In genomic region chr10:91796332-91797076, GRCh38 we compare ENCODE assay signal across 8 cellular contexts. TPM values are rescaled to one million over a fixed set of nuclear protein-coding genes. Genes with fewer than 3 reads are reported as not detected.
DNase-seq lines count a peak whose midpoint lies in the region; ATAC-seq and TF ChIP-seq lines count a peak whose summit lies in the region.

No MANE protein-coding gene starts in this region.

- H3K14ac ChIP-seq in IMR-90 (replicated peaks; ENCODE audit: low read depth, low read length) = peak overlapping the region; percentile 10; the same call in 1 of the 2 replicates

- peaks cover 18% of the 10 kb centered on the region for H3K4me1 ChIP-seq in ACC112 (ENCODE audit: control insufficient read depth, insufficient read depth, low read length, unreplicated experiment)
- H3K4me1 ChIP-seq in IMR-90 (ENCODE audit: control insufficient read depth, insufficient read depth, low read length) = 0 out of 2 replicates have a peak, but pooled peaks cover 2% of the 10 kb centered on the region
- H3K4me1 ChIP-seq in mucosa of descending colon (ENCODE audit: low read depth) = peaks cover 22% of the 10 kb centered on the region
- no peaks in the 10 kb centered on the region for H3K4me1 ChIP-seq in SJCRH30

- no peak for TF ChIP-seq RAD21 in IMR-90 (IDR thresholded peaks at IDR 0.05; ENCODE audit: low read length)

- peak overlapping the region; percentile 93 for H2AFZ ChIP-seq in ACC112 (ENCODE audit: low read length, unreplicated experiment)
- H2AFZ ChIP-seq in IMR-90 (replicated peaks; ENCODE audit: low read length, poor library complexity) = peak overlapping the region; percentile 19

- H2BK20ac ChIP-seq in IMR-90 (ENCODE audit: low read depth, low read length) = no peak overlapping the region

- ATAC-seq in GM19395 (IDR thresholded peaks at IDR 0.05; ENCODE audit: unreplicated experiment) (peak; percentile 57), IMR-90 (ENCODE audit: low read depth) (no peak), mucosa of descending colon (peak; percentile 58)

- BruUV-seq in IMR-90 (replicated peaks; lab: Mats Ljungman, UMichigan) = no TSS peak

- H3K79me1 ChIP-seq in IMR-90 (ENCODE audit: low read depth in 1 of 2, low read length in 2 of 2) = peaks cover 3 to 27% of the 10 kb centered on the region in 2 experiments; a peak in 2 of 4 replicates

- POLR2A ChIA-PET in IMR-90 (lab: Charles Lee; ENCODE audit: unreplicated experiment) = no interaction called here

- peak overlapping the region; percentile 41; the same call in 1 of the 2 replicates for H3K23ac ChIP-seq in IMR-90 (ENCODE audit: low read depth, low read length)

- H4K91ac ChIP-seq in IMR-90 (ENCODE audit: insufficient read depth, low read depth, low read length) = no peak overlapping the region

- no peaks in the 10 kb centered on the region for H3K36me3 ChIP-seq in ACC112 (ENCODE audit: insufficient read depth, low read length)
- H3K36me3 ChIP-seq in IMR-90 (ENCODE audit: control insufficient read depth, insufficient read depth, low read length) = no peaks in the 10 kb centered on the region; the same call in 1 of the 2 replicates
- H3K36me3 ChIP-seq in mucosa of descending colon (ENCODE audit: low read depth) = no peaks in the 10 kb centered on the region
- no peaks in the 10 kb centered on the region for H3K36me3 ChIP-seq in SJCRH30

- dilution Hi-C loops in IMR-90 (cut with HindIII; ENCODE audit: low sequenced_read_pairs, unreplicated experiment) = no loop called here

- 55% methylated on average over 4 of the region's 11 CpGs; no CpG with 5 or more reads in 1 of the 2 experiments for WGBS in IMR-90 (ENCODE audit: extremely low coverage in 2 of 2, insufficient read length in 1 of 2), 2 experiments

- TF ChIP-seq POLR2A in IMR-90 (IDR thresholded peaks at IDR 0.05; ENCODE audit: low read depth, low read length) = no peak

- CTCF ChIA-PET in IMR-90 (lab: Yijun Ruan, JAX) = interaction anchor here (1.1 kb wide), 2 partner anchors 11 to 16 kb away, joined by 3 to 4 read pairs; no protein-coding TSS in a partner anchor

- H3K18ac ChIP-seq in IMR-90 (ENCODE audit: low read depth, low read length) = no peak overlapping the region

- H2BK120ac ChIP-seq in IMR-90 (ENCODE audit: low read depth, low read length) = no peak overlapping the region

- no peak overlapping the region for H3K56ac ChIP-seq in IMR-90 (ENCODE audit: extremely low read depth, insufficient read depth, low read length)

- no peak overlapping the region for H2BK5ac ChIP-seq in IMR-90 (ENCODE audit: low read depth, low read length, poor library complexity, severe bottlenecking)

- peak overlapping the region; percentile 17; the same call in 1 of the 2 replicates for H3K4ac ChIP-seq in IMR-90 (ENCODE audit: low read depth, low read length)

- H3K9me3 ChIP-seq in IMR-90 (ENCODE audit: control insufficient read depth, insufficient read depth, low read length) (no peaks in the 10 kb centered on the region), mucosa of descending colon (no peaks in the 10 kb centered on the region), SJCRH30 (replicated peaks) (no peaks in the 10 kb centered on the region)

- DNase-seq in IMR-90 = no peak
- DNase-seq in activated CD4-positive, alpha-beta T cell treated with anti-CD3 and anti-CD28 coated beads for 4 hours = peak; percentile 35 to 55
- peak; percentile 48 for DNase-seq in effector CD4-positive, alpha-beta T cell
- peak; percentile 68 to 73 (median 70) for DNase-seq in mucosa of descending colon
- peak; percentile 14 to 23 for DNase-seq in stimulated activated CD8-positive, alpha-beta memory T cell treated with anti-CD3 and anti-CD28 coated beads, Interleukin-7, amount 100 ng/mL, for 1 hour (ENCODE audit: low read depth in 2 of 2)
- no peak for DNase-seq in SJCRH30

- H2AK9ac ChIP-seq in IMR-90 (replicated peaks; ENCODE audit: low read depth, low read length, poor library complexity) = no peak overlapping the region

- intact Hi-C loops in IMR-90 (cut with micrococcal nuclease) (loop anchor here (5.0 kb wide), 2 partner anchors 39 to 164 kb away; partner anchors contain the start of gene PPP1R3C), mucosa of descending colon (cut with DNase I, micrococcal nuclease) (no loop called here)

- H4K5ac ChIP-seq in IMR-90 (ENCODE audit: low read depth, low read length) = no peak overlapping the region

- peak overlapping the region; percentile 49 to 96; a peak in 3 of 4 replicates for H4K8ac ChIP-seq in IMR-90 (ENCODE audit: low read depth in 2 of 2, low read length in 2 of 2)

- H3K4me3 ChIP-seq in ACC112 (ENCODE audit: low read depth, low read length) (peak overlapping the region; percentile 96), IMR-90 (ENCODE audit: insufficient read depth, low read depth, low read length) (peak overlapping the region; percentile 36; the same call in 1 of the 2 replicates), mucosa of descending colon (no peak overlapping the region), SJCRH30 (no peak overlapping the region)

- in situ Hi-C loops in IMR-90 (cut with MboI; ENCODE audit: low sequenced_read_pairs) = no loop called here

- peak overlapping the region; percentile 96 for H3K4me2 ChIP-seq in IMR-90 (ENCODE audit: low read depth, low read length)

- H2AK5ac ChIP-seq in IMR-90 (ENCODE audit: low read depth, low read length) = no peak overlapping the region

- peaks cover 17% of the 10 kb centered on the region; the same call in 1 of the 2 replicates for H4K20me1 ChIP-seq in IMR-90 (ENCODE audit: insufficient read depth, low read length)

- H3K9ac ChIP-seq in IMR-90 (ENCODE audit: low read depth, low read length) = peak overlapping the region; percentile 55; the same call in 1 of the 2 replicates

- peaks cover 38% of the 10 kb centered on the region for H3K79me2 ChIP-seq in ACC112 (ENCODE audit: control insufficient read depth, insufficient read depth, low read length, unreplicated experiment)

- H3K27ac ChIP-seq in ACC112 (ENCODE audit: low read depth, low read length) = peak overlapping the region; percentile 70; the same call in 1 of the 2 replicates
- peak overlapping the region; percentile 25; the same call in 1 of the 2 replicates for H3K27ac ChIP-seq in IMR-90 (ENCODE audit: insufficient read depth, low read length)
- H3K27ac ChIP-seq in SJCRH30 = no peak overlapping the region

- peak overlapping the region; percentile 35; the same call in 1 of the 3 replicates for H2BK15ac ChIP-seq in IMR-90 (ENCODE audit: low read depth, low read length)

- no peak for TF ChIP-seq CTCF in IMR-90 (conservative IDR thresholded peaks at IDR 0.05; ENCODE audit: low read depth, low read length)
- no peak for TF ChIP-seq CTCF in mucosa of descending colon (IDR thresholded peaks at IDR 0.05)

- H3K9me1 ChIP-seq in IMR-90 (ENCODE audit: insufficient read depth, low read length) = no peaks in the 10 kb centered on the region

- H3K27me3 ChIP-seq in ACC112 (ENCODE audit: insufficient read depth, low read length) = no peaks in the 10 kb centered on the region
- H3K27me3 ChIP-seq in IMR-90 (ENCODE audit: control insufficient read depth, insufficient read depth, low read length) = no peaks in the 10 kb centered on the region
- H3K27me3 ChIP-seq in SJCRH30 = no peaks in the 10 kb centered on the region

TF ChIP-seq in IMR-90, 13 proteins besides CTCF, POLR2A, EP300 and RAD21:
- TF ChIP-seq NFE2L2 (IDR thresholded peaks at IDR 0.05; ENCODE audit: low read depth, low read length) (no peak), SMC3 (IDR thresholded peaks at IDR 0.05; ENCODE audit: low read depth, low read length) (no peak), BHLHE40 (IDR thresholded peaks at IDR 0.05; ENCODE audit: low read depth, low read length) (no peak)
TF ChIP-seq in IMR-90: peak in this region for 0.

RNA-seq across cellular contexts. Expression of gene TNKS2, which starts 1.7 kb away (rescaled TPM):
- 41.4 and 49.4 TPM in 2 replicates for total RNA-seq in IMR-90 (2012; rRNA removed)
- 13.3 and 17.0 TPM in 2 replicates for polyA plus RNA-seq in IMR-90 (2012; rRNA removed)
- polyA plus RNA-seq in IMR-90 (2012; cell fraction: cytosol; rRNA removed) = 3.5 and 4.6 TPM in 2 replicates
- polyA plus RNA-seq in IMR-90 (2012; cell fraction: nucleus; rRNA removed; ENCODE audit: low replicate concordance) = 4.7 and 22.3 TPM in 2 replicates
- 10 to 100 TPM; 26.0 to 39.9 (median 26.4) TPM for total RNA-seq in mucosa of descending colon
- 15.9 and 17.6 TPM in 2 replicates for total RNA-seq in SJCRH30 (2014; rRNA removed; shearing (Covaris generic))

Comparison
In these comparisons a context has a peak if more than half of its experiments do, and no peak if none do; other contexts are left out.
1. H3K4me3 ChIP-seq: peak in ACC112 (single experiment) and IMR-90 (single experiment); none in mucosa of descending colon (single experiment) and SJCRH30 (single experiment).
2. DNase-seq: peak in activated CD4-positive, alpha-beta T cell treated with anti-CD3 and anti-CD28 coated beads for 4 hours (2 of 2), effector CD4-positive, alpha-beta T cell (single experiment), mucosa of descending colon (3 of 3) and stimulated activated CD8-positive, alpha-beta memory T cell treated with anti-CD3 and anti-CD28 coated beads, Interleukin-7, amount 100 ng/mL, for 1 hour (2 of 2); none in IMR-90 (single experiment) and SJCRH30 (0 of 2).